1 cellular context compared by ENCODE assay signal in the genomic region with DNA sequence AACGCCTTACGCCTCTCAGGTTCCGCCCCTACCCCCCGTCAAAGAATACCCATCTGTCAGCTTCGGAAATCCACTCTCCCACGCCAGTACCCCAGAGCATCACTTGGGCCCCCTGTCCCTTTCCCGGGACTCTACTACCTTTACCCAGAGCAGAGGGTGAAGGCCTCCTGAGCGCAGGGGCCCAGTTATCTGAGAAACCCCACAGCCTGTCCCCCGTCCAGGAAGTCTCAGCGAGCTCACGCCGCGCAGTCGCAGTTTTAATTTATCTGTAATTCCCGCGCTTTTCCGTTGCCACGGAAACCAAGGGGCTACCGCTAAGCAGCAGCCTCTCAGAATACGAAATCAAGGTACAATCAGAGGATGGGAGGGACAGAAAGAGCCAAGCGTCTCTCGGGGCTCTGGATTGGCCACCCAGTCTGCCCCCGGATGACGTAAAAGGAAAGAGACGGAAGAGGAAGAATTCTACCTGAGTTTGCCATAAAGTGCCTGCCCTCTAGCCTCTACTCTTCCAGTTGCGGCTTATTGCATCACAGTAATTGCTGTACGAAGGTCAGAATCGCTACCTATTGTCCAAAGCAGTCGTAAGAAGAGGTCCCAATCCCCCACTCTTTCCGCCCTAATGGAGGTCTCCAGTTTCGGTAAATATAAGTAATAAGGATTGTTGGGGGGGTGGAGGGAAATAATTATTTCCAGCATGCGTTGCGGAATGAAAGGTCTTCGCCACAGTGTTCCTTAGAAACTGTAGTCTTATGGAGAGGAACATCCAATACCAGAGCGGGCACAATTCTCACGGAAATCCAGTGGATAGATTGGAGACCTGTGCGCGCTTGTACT.
TF ChIP-seq lines count a peak whose summit lies in the region.

A gene (minus strand): TSS at position 232 of the 834 bp plus-strand sequence. CDS start 1,268 bp downstream, outside the sequence.

TF ChIP-seq in K562, 482 proteins besides CTCF, POLR2A, EP300 and RAD21 (continued from another document and continues in another):
- TF ChIP-seq, protein P1, sequence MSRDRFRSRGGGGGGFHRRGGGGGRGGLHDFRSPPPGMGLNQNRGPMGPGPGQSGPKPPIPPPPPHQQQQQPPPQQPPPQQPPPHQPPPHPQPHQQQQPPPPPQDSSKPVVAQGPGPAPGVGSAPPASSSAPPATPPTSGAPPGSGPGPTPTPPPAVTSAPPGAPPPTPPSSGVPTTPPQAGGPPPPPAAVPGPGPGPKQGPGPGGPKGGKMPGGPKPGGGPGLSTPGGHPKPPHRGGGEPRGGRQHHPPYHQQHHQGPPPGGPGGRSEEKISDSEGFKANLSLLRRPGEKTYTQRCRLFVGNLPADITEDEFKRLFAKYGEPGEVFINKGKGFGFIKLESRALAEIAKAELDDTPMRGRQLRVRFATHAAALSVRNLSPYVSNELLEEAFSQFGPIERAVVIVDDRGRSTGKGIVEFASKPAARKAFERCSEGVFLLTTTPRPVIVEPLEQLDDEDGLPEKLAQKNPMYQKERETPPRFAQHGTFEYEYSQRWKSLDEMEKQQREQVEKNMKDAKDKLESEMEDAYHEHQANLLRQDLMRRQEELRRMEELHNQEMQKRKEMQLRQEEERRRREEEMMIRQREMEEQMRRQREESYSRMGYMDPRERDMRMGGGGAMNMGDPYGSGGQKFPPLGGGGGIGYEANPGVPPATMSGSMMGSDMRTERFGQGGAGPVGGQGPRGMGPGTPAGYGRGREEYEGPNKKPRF (IDR thresholded peaks at IDR 0.05; ENCODE audit: low read depth, low read length) = no peak
- TF ChIP-seq CBX8 (IDR thresholded peaks at IDR 0.05; ENCODE audit: borderline replicate concordance, extremely low read depth, low read depth, low read length, poor library complexity, severe bottlenecking) (no peak), RFX5 (IDR thresholded peaks at IDR 0.05; ENCODE audit: low read depth, low read length) (peak; percentile 55), HNRNPL (IDR thresholded peaks at IDR 0.05; ENCODE audit: low read depth, low read length) (no peak), ZNF165 (CRISPR knock-in tag; IDR thresholded peaks at IDR 0.05; ENCODE audit: borderline replicate concordance) (no peak), TAL1 (IDR thresholded peaks at IDR 0.05) (no peak), POU5F1 (IDR thresholded peaks at IDR 0.05; ENCODE audit: borderline replicate concordance, low read depth, low read length, partially characterized antibody) (peak; percentile 45), TBL1XR1 (IDR thresholded peaks at IDR 0.05; ENCODE audit: low read length in 2 of 2) (peak in 1 of 2 experiments; percentile 88; a peak in 2 of 4 replicates), TCF7 (IDR thresholded peaks at IDR 0.05; ENCODE audit: borderline replicate concordance) (no peak), ZNF695 (CRISPR knock-in tag; IDR thresholded peaks at IDR 0.05) (no peak), ESRRA (IDR thresholded peaks at IDR 0.05; ENCODE audit: borderline replicate concordance, low read depth) (peak; percentile 94), TCFL5 (CRISPR knock-in tag; conservative IDR thresholded peaks at IDR 0.05) (no peak), STAG1 (CRISPR knock-in tag; IDR thresholded peaks at IDR 0.05; ENCODE audit: borderline replicate concordance) (no peak), TEAD4 (IDR thresholded peaks at IDR 0.05; ENCODE audit: low read length) (no peak), TEAD4 (CRISPR knock-in tag; IDR thresholded peaks at IDR 0.05; ENCODE audit: borderline replicate concordance) (no peak), SRSF9 (IDR thresholded peaks at IDR 0.05; ENCODE audit: borderline replicate concordance, low read depth, low read length) (no peak), RBM25 (IDR thresholded peaks at IDR 0.05; ENCODE audit: low read depth, low read length, severe bottlenecking) (peak; percentile 27), KDM2B (CRISPR knock-in tag; IDR thresholded peaks at IDR 0.05) (no peak), CC2D1A (IDR thresholded peaks at IDR 0.05) (peak; percentile 44; the same call in 1 of the 2 replicates), FOXJ2 (tag; IDR thresholded peaks at IDR 0.05) (0 out of 2 replicates have a peak, but pooled peaks have one; percentile 39), CREB1 (IDR thresholded peaks at IDR 0.05) (peak; percentile 96), CREB1 (CRISPR knock-in tag; IDR thresholded peaks at IDR 0.05) (peak; percentile 90), POLR3G (IDR thresholded peaks at IDR 0.05; ENCODE audit: extremely low read depth, insufficient read length, insufficient replicate concordance) (no peak), RAD51 (IDR thresholded peaks at IDR 0.05; ENCODE audit: borderline replicate concordance, low read depth) (no peak), ADNP (tag; IDR thresholded peaks at IDR 0.05) (no peak), ZNF239 (CRISPR knock-in tag; IDR thresholded peaks at IDR 0.05) (no peak), DMBX1 (CRISPR knock-in tag; IDR thresholded peaks at IDR 0.05; ENCODE audit: borderline replicate concordance) (no peak), ELF1 (tag; IDR thresholded peaks at IDR 0.05) (peak; percentile 99), TOE1 (IDR thresholded peaks at IDR 0.05; ENCODE audit: borderline replicate concordance) (0 out of 2 replicates have a peak, but pooled peaks have one; percentile 3), TOE1 (CRISPR knock-in tag; IDR thresholded peaks at IDR 0.05; ENCODE audit: borderline replicate concordance, low read depth) (no peak), ZBED1 (IDR thresholded peaks at IDR 0.05) (no peak), SP1 (CRISPR knock-in tag; IDR thresholded peaks at IDR 0.05) (peak; percentile 40; the same call in 1 of the 2 replicates), ZNF785 (CRISPR knock-in tag; IDR thresholded peaks at IDR 0.05) (no peak), ZNF282 (CRISPR knock-in tag; IDR thresholded peaks at IDR 0.05) (no peak), RNF2 (IDR thresholded peaks at IDR 0.05) (peak; percentile 21; the same call in 1 of the 2 replicates), NELFE (IDR thresholded peaks at IDR 0.05; ENCODE audit: insufficient read depth, insufficient read length) (no peak), PCBP2 (IDR thresholded peaks at IDR 0.05; ENCODE audit: low read depth, low read length, poor library complexity, severe bottlenecking) (no peak), PML (IDR thresholded peaks at IDR 0.05; ENCODE audit: low read length) (peak; percentile 81), KAT2B (IDR thresholded peaks at IDR 0.05; ENCODE audit: low read depth, low read length) (no peak), TRIM24 (IDR thresholded peaks at IDR 0.05) (peak; percentile 84 to 88), MTF1 (CRISPR knock-in tag; IDR thresholded peaks at IDR 0.05; ENCODE audit: borderline replicate concordance) (no peak)
- TF ChIP-seq, protein P2, sequence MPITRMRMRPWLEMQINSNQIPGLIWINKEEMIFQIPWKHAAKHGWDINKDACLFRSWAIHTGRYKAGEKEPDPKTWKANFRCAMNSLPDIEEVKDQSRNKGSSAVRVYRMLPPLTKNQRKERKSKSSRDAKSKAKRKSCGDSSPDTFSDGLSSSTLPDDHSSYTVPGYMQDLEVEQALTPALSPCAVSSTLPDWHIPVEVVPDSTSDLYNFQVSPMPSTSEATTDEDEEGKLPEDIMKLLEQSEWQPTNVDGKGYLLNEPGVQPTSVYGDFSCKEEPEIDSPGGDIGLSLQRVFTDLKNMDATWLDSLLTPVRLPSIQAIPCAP (CRISPR knock-in tag; IDR thresholded peaks at IDR 0.05; ENCODE audit: borderline replicate concordance) = no peak
- TF ChIP-seq, protein P3, sequence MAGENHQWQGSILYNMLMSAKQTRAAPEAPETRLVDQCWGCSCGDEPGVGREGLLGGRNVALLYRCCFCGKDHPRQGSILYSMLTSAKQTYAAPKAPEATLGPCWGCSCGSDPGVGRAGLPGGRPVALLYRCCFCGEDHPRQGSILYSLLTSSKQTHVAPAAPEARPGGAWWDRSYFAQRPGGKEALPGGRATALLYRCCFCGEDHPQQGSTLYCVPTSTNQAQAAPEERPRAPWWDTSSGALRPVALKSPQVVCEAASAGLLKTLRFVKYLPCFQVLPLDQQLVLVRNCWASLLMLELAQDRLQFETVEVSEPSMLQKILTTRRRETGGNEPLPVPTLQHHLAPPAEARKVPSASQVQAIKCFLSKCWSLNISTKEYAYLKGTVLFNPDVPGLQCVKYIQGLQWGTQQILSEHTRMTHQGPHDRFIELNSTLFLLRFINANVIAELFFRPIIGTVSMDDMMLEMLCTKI (IDR thresholded peaks at IDR 0.05; ENCODE audit: partially characterized antibody) = no peak
- TF ChIP-seq, protein P4, sequence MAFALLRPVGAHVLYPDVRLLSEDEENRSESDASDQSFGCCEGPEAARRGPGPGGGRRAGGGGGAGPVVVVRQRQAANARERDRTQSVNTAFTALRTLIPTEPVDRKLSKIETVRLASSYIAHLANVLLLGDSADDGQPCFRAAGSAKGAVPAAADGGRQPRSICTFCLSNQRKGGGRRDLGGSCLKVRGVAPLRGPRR (CRISPR knock-in tag; IDR thresholded peaks at IDR 0.05) = no peak
- TF ChIP-seq, protein P5, sequence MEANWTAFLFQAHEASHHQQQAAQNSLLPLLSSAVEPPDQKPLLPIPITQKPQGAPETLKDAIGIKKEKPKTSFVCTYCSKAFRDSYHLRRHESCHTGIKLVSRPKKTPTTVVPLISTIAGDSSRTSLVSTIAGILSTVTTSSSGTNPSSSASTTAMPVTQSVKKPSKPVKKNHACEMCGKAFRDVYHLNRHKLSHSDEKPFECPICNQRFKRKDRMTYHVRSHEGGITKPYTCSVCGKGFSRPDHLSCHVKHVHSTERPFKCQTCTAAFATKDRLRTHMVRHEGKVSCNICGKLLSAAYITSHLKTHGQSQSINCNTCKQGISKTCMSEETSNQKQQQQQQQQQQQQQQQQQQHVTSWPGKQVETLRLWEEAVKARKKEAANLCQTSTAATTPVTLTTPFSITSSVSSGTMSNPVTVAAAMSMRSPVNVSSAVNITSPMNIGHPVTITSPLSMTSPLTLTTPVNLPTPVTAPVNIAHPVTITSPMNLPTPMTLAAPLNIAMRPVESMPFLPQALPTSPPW (CRISPR knock-in tag; IDR thresholded peaks at IDR 0.05) = peak; percentile 60
- TF ChIP-seq, protein P6, sequence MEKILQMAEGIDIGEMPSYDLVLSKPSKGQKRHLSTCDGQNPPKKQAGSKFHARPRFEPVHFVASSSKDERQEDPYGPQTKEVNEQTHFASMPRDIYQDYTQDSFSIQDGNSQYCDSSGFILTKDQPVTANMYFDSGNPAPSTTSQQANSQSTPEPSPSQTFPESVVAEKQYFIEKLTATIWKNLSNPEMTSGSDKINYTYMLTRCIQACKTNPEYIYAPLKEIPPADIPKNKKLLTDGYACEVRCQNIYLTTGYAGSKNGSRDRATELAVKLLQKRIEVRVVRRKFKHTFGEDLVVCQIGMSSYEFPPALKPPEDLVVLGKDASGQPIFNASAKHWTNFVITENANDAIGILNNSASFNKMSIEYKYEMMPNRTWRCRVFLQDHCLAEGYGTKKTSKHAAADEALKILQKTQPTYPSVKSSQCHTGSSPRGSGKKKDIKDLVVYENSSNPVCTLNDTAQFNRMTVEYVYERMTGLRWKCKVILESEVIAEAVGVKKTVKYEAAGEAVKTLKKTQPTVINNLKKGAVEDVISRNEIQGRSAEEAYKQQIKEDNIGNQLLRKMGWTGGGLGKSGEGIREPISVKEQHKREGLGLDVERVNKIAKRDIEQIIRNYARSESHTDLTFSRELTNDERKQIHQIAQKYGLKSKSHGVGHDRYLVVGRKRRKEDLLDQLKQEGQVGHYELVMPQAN (IDR thresholded peaks at IDR 0.05; ENCODE audit: borderline replicate concordance) = peak; percentile 91
- TF ChIP-seq, protein P7, sequence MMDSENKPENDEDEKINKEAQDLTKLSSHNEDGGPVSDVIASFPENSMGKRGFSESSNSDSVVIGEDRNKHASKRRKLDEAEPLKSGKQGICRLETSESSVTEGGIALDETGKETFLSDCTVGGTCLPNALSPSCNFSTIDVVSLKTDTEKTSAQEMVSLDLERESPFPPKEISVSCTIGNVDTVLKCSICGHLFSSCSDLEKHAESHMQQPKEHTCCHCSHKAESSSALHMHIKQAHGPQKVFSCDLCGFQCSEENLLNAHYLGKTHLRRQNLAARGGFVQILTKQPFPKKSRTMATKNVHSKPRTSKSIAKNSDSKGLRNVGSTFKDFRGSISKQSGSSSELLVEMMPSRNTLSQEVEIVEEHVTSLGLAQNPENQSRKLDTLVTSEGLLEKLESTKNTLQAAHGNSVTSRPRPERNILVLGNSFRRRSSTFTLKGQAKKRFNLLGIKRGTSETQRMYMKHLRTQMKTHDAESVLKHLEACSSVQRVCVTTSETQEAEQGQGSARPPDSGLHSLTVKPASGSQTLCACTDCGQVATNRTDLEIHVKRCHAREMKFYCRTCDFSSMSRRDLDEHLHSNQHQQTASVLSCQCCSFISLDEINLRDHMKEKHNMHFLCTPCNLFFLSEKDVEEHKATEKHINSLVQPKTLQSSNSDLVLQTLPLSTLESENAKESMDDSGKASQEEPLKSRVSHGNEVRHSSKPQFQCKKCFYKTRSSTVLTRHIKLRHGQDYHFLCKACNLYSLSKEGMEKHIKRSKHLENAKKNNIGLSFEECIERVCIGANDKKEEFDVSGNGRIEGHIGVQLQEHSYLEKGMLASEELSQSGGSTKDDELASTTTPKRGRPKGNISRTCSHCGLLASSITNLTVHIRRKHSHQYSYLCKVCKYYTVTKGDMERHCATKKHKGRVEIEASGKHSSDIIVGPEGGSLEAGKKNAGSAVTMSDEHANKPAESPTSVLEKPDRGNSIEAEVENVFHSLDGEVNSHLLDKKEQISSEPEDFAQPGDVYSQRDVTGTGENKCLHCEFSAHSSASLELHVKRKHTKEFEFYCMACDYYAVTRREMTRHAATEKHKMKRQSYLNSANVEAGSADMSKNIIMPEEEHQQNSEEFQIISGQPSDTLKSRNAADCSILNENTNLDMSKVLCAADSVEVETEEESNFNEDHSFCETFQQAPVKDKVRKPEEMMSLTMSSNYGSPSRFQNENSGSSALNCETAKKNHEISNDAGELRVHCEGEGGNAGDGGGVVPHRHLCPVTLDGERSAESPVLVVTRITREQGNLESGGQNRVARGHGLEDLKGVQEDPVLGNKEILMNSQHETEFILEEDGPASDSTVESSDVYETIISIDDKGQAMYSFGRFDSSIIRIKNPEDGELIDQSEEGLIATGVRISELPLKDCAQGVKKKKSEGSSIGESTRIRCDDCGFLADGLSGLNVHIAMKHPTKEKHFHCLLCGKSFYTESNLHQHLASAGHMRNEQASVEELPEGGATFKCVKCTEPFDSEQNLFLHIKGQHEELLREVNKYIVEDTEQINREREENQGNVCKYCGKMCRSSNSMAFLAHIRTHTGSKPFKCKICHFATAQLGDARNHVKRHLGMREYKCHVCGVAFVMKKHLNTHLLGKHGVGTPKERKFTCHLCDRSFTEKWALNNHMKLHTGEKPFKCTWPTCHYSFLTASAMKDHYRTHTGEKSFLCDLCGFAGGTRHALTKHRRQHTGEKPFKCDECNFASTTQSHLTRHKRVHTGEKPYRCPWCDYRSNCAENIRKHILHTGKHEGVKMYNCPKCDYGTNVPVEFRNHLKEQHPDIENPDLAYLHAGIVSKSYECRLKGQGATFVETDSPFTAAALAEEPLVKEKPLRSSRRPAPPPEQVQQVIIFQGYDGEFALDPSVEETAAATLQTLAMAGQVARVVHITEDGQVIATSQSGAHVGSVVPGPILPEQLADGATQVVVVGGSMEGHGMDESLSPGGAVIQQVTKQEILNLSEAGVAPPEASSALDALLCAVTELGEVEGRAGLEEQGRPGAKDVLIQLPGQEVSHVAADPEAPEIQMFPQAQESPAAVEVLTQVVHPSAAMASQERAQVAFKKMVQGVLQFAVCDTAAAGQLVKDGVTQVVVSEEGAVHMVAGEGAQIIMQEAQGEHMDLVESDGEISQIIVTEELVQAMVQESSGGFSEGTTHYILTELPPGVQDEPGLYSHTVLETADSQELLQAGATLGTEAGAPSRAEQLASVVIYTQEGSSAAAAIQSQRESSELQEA (IDR thresholded peaks at IDR 0.05; ENCODE audit: low read depth) = no peak
